ENCODE assay signal across 35 cellular contexts in the genomic region with DNA sequence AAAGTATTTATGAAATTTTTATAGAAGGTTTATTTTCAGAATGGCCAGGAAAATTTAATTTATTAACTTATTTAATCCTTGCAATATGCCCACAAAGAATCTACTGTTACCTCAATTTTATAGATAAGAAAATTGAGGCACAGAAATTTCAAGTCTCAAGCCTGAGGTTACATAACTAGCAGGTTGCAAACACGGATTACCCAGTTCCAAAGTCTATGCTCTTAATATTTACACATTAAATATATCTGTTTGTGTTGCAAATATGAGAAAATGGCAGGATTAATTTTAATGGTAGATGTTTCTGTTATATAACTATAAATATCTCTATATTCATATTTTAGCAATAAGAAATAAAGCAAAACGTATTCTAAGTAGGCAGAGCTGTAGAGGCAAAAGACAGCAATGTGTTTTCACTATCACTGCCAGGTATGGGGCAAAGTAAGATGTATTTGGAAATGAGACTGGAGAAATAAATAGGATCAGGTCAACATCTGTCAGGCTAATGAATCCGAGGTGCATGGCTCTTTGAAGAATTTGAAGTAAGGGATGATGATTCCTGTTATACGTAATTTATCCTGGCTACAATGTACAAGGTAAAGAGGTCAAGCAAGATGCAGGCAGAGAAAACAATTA.
"Had no signal": no experiment of that assay in that cellular context is flagged by ENCODE, and none has a peak within 500 bp of the region (broad histone marks: within the 10 kb centered on the region; RNA-seq: fewer than 3 reads in every experiment).

No MANE protein-coding gene starts in this region.

- H3K4me3 Mint-ChIP-seq: activated B cell treated with CpG ODN at 0.5 μM for 24 hours; activated CD4-positive, alpha-beta memory T cell treated with anti-CD3 and anti-CD28 coated beads for 36 hours; activated CD4-positive, alpha-beta T cell treated with anti-CD3 and anti-CD28 coated beads, Interleukin-2, amount 10 ng/mL, durations not matched to agents 24 days and 14 days; activated CD8-positive, alpha-beta T cell treated with anti-CD3 and anti-CD28 coated beads for 36 hours; activated naive CD4-positive, alpha-beta T cell treated with anti-CD3 and anti-CD28 coated beads for 36 hours; activated naive CD8-positive, alpha-beta T cell treated with anti-CD3 and anti-CD28 coated beads for 36 hours; activated T-cell treated with anti-CD3 and anti-CD28 coated beads, Interleukin-2, amount 50 U/mL, for 4 hours; activated T-cell treated with anti-CD3 and anti-CD28 coated beads, Interleukin-2, amount 50 U/mL, for 72 hours; activated T-helper 1 cell treated with anti-CD3 and anti-CD28 coated beads, Interleukin-12 subunit alpha, Interleukin-12 subunit beta, Interleukin-2, Interleukin-4 antibody, amounts not matched to agents 30 ng/mL and 10 ng/mL and 1 ng/mL, durations not matched to agents 14 hours and 24 hours and 36 hours; activated T-helper 17 cell treated with anti-CD3 and anti-CD28 coated beads, Interleukin-2, amount 50 U/mL, for 72 hours; brain; central memory CD8-positive, alpha-beta T cell; T-helper 1 cell treated with Interleukin-12 subunit alpha and Interleukin-12 subunit beta and Interleukin-4 antibody, amounts not matched to agents 30 μg/mL and 1 μg/mL, for 36 hours; T-helper 2 cell treated with Interferon-gamma antibody and Interleukin-4, amounts not matched to agents 5 μg/mL and 100 μg/mL, for 36 hours had no signal

- H3K27me3 ChIP-seq: ascending aorta, cardiac muscle cell had no signal

- H3K27ac Mint-ChIP-seq: activated B cell treated with CpG ODN at 0.5 μM for 24 hours; activated CD4-positive, alpha-beta memory T cell treated with anti-CD3 and anti-CD28 coated beads for 36 hours; activated CD4-positive, alpha-beta T cell treated with anti-CD3 and anti-CD28 coated beads, Interleukin-2, amount 10 ng/mL, durations not matched to agents 24 days and 14 days; activated CD8-positive, alpha-beta T cell treated with anti-CD3 and anti-CD28 coated beads for 36 hours; activated naive CD4-positive, alpha-beta T cell treated with anti-CD3 and anti-CD28 coated beads for 36 hours; activated naive CD4-positive, alpha-beta T cell treated with anti-CD3 and anti-CD28 coated beads, Interleukin-2, amount 50 U/mL, for 72 hours; activated naive CD8-positive, alpha-beta T cell treated with anti-CD3 and anti-CD28 coated beads for 36 hours; activated T-cell treated with anti-CD3 and anti-CD28 coated beads, Interleukin-2, amount 50 U/mL, for 72 hours; activated T-helper 1 cell treated with anti-CD3 and anti-CD28 coated beads, Interleukin-12 subunit alpha, Interleukin-12 subunit beta, Interleukin-2, Interleukin-4 antibody, amounts not matched to agents 30 ng/mL and 10 ng/mL and 1 ng/mL, durations not matched to agents 14 hours and 24 hours and 36 hours; activated T-helper 17 cell treated with anti-CD3 and anti-CD28 coated beads, Interleukin-2, amount 50 U/mL, for 72 hours; brain; T-helper 1 cell treated with Interleukin-12 subunit alpha and Interleukin-12 subunit beta and Interleukin-4 antibody, amounts not matched to agents 30 μg/mL and 1 μg/mL, for 36 hours; T-helper 2 cell treated with Interferon-gamma antibody and Interleukin-4, amounts not matched to agents 5 μg/mL and 100 μg/mL, for 36 hours had no signal

- DNase-seq: activated B cell treated with CpG ODN at 0.5 μM for 24 hours; activated CD4-positive, alpha-beta memory T cell treated with anti-CD3 and anti-CD28 coated beads for 36 hours; activated CD4-positive, alpha-beta T cell treated with anti-CD3 and anti-CD28 coated beads for 4 hours; activated CD4-positive, alpha-beta T cell treated with anti-CD3 and anti-CD28 coated beads, Interleukin-2, amount 10 ng/mL, durations not matched to agents 24 days and 14 days; activated CD4-positive, alpha-beta T cell treated with anti-CD3 and anti-CD28 coated beads, Interleukin-2, amount 50 U/mL, for 1 hour; activated CD4-positive, alpha-beta T cell treated with anti-CD3 and anti-CD28 coated beads, Interleukin-2, amount 50 U/mL, for 4 hours; activated CD4-positive, CD25-positive, alpha-beta regulatory T cell treated with anti-CD3 and anti-CD28 coated beads, Interleukin-2, amount 50 U/mL, for 72 hours; activated CD8-positive, alpha-beta memory T cell treated with anti-CD3 and anti-CD28 coated beads, Interleukin-2, amount 50 U/mL, for 4 hours; activated CD8-positive, alpha-beta T cell treated with anti-CD3 and anti-CD28 coated beads for 36 hours; activated effector memory CD4-positive, alpha-beta T cell treated with anti-CD3 and anti-CD28 coated beads, Interleukin-2, amount 50 U/mL, for 16 hours; activated gamma-delta T cell treated with Interleukin-2 at 50 U/mL for 16 hours; activated naive CD4-positive, alpha-beta T cell; activated naive CD4-positive, alpha-beta T cell treated with anti-CD3 and anti-CD28 coated beads for 36 hours; activated naive CD4-positive, alpha-beta T cell treated with anti-CD3 and anti-CD28 coated beads, Interleukin-2, amount 50 U/mL, for 16 hours; activated naive CD8-positive, alpha-beta T cell treated with anti-CD3 and anti-CD28 coated beads for 36 hours; activated T-cell treated with anti-CD3 and anti-CD28 coated beads for 4 hours; activated T-cell treated with anti-CD3 and anti-CD28 coated beads, Interleukin-2, amount 50 U/mL, for 1 hour; activated T-cell treated with anti-CD3 and anti-CD28 coated beads, Interleukin-2, amount 50 U/mL, for 4 hours; activated T-cell treated with anti-CD3 and anti-CD28 coated beads, Interleukin-2, amount 50 U/mL, for 72 hours; amygdala; anterior cingulate cortex; caudate nucleus; cerebellar nuclear complex; T-helper 2 cell; T-helper 9 cell had no signal

- H3K4me3 ChIP-seq: ascending aorta, cardiac muscle cell had no signal

- H3K9me3 Mint-ChIP-seq: brain had no signal

- H3K27me3 Mint-ChIP-seq: activated B cell treated with CpG ODN at 0.5 μM for 24 hours; activated CD4-positive, alpha-beta memory T cell treated with anti-CD3 and anti-CD28 coated beads for 36 hours; activated CD4-positive, alpha-beta T cell treated with anti-CD3 and anti-CD28 coated beads, Interleukin-2, amount 10 ng/mL, durations not matched to agents 24 days and 14 days; activated CD8-positive, alpha-beta T cell treated with anti-CD3 and anti-CD28 coated beads for 36 hours; activated naive CD8-positive, alpha-beta T cell treated with anti-CD3 and anti-CD28 coated beads for 36 hours; activated T-helper 17 cell treated with anti-CD3 and anti-CD28 coated beads, Interleukin-2, amount 50 U/mL, for 72 hours; brain; central memory CD8-positive, alpha-beta T cell had no signal

- H3K36me3 ChIP-seq: ascending aorta, cardiac muscle cell had no signal

- H3K36me3 Mint-ChIP-seq: activated CD4-positive, alpha-beta memory T cell treated with anti-CD3 and anti-CD28 coated beads for 36 hours; activated naive CD8-positive, alpha-beta T cell treated with anti-CD3 and anti-CD28 coated beads for 36 hours; brain had no signal

- ATAC-seq: activated CD8-positive, alpha-beta T cell treated with anti-CD3 and anti-CD28 coated beads for 36 hours; activated naive CD4-positive, alpha-beta T cell treated with anti-CD3 and anti-CD28 coated beads, Interleukin-2, amount 50 U/mL, for 72 hours; activated T-cell treated with anti-CD3 and anti-CD28 coated beads, Interleukin-2, amount 50 U/mL, for 4 hours; activated T-cell treated with anti-CD3 and anti-CD28 coated beads, Interleukin-2, amount 50 U/mL, for 72 hours; activated T-helper 17 cell treated with anti-CD3 and anti-CD28 coated beads, Interleukin-2, amount 50 U/mL, for 72 hours had no signal

- H3K27ac ChIP-seq: ascending aorta, cardiac muscle cell, VCaP had no signal

- H3K9me3 ChIP-seq: ascending aorta had no signal

- H3K4me1 Mint-ChIP-seq: activated B cell treated with CpG ODN at 0.5 μM for 24 hours; activated CD4-positive, alpha-beta T cell treated with anti-CD3 and anti-CD28 coated beads, Interleukin-2, amount 10 ng/mL, durations not matched to agents 24 days and 14 days; activated naive CD8-positive, alpha-beta T cell treated with anti-CD3 and anti-CD28 coated beads for 36 hours; activated T-helper 17 cell treated with anti-CD3 and anti-CD28 coated beads, Interleukin-2, amount 50 U/mL, for 72 hours; brain; central memory CD8-positive, alpha-beta T cell had no signal

- H3K4me1 ChIP-seq: ascending aorta had no signal
